24 cellular contexts compared by ENCODE assay signal in genomic region chr21:36763305-36763704, GRCh38.
"Had no signal": no experiment of that assay in that cellular context is flagged by ENCODE, and none has a peak within 500 bp of the region (broad histone marks: within the 10 kb centered on the region; RNA-seq: fewer than 3 reads in every experiment).

No MANE protein-coding gene starts in this region.

- ATAC-seq: effector memory CD8-positive, alpha-beta T cell; esophagus mucosa; gastrocnemius medialis; heart right ventricle; left cardiac atrium; left lung; left ventricle myocardium superior; lower lobe of right lung had no signal

- FAIRE-seq: endometrium, islet of Langerhans, keratinocyte had no signal

- H3K4me3 ChIP-seq: colonic mucosa, esophagus squamous epithelium, gastrocnemius medialis, heart right ventricle, left lung, lower lobe of right lung had no signal

- H3K36me3 ChIP-seq: colonic mucosa, left lung had no signal

- H3K27ac ChIP-seq: colonic mucosa, epithelial cell of prostate, esophagus squamous epithelium, gastrocnemius medialis, heart right ventricle, left lung, lower lobe of right lung had no signal

- DNase-seq: colonic mucosa; cortex of kidney; effector CD8-positive, alpha-beta T cell; effector memory CD8-positive, alpha-beta T cell; endodermal cell; erythroblast; esophagus squamous epithelium; foreskin fibroblast; foreskin melanocyte; gastrocnemius medialis; glutamatergic neuron; heart right ventricle; hippocampal formation; left cardiac atrium; left lung; left ventricle myocardium superior; lower lobe of right lung; mesenchymal stem cell; midbrain had no signal

- H3K9me3 ChIP-seq: colonic mucosa, esophagus squamous epithelium, gastrocnemius medialis, heart right ventricle, left lung, lower lobe of right lung had no signal

- H3K4me1 ChIP-seq: colonic mucosa, left lung had no signal

- H3K27me3 ChIP-seq: colonic mucosa, esophagus squamous epithelium, gastrocnemius medialis, heart right ventricle, left lung had no signal
